In genomic region chr18:20960735-20961134, GRCh38 we compare ENCODE assay signal across 6 cellular contexts.
"Had no signal": no experiment of that assay in that cellular context is flagged by ENCODE, and none has a peak within 500 bp of the region (broad histone marks: within the 10 kb centered on the region; RNA-seq: fewer than 3 reads in every experiment).

No MANE protein-coding gene starts in this region.

- H3K27ac ChIP-seq: HL-60 had no signal

- H3K27ac Mint-ChIP-seq: GM23338, H9, IgD-negative memory B cell had no signal

- H2AFZ ChIP-seq: GM23338 had no signal

- H3K4me1 Mint-ChIP-seq: GM23338, H9, IgD-negative memory B cell had no signal

- H3K4me2 ChIP-seq: GM23338 had no signal

- H3K4me3 Mint-ChIP-seq: GM23338, H9, IgD-negative memory B cell had no signal

- H3K9me3 Mint-ChIP-seq: IgD-negative memory B cell had no signal

- H3K27me3 Mint-ChIP-seq: IgD-negative memory B cell had no signal

- DNase-seq: H9, HCEC 1CT had no signal

- ATAC-seq: GM23338, HepG2 had no signal

- H3K4me3 ChIP-seq: GM23338 had no signal
